Comparison of ENCODE assay signal across 19 cellular contexts in genomic region chr12:48712209-48712608, GRCh38. TPM values are rescaled to one million over a fixed set of nuclear protein-coding genes. Genes with fewer than 3 reads are reported as not detected.
A peak's percentile ranks its signal among the peaks of the same experiment; 100 is the strongest.
DNase-seq lines count a peak whose midpoint lies in the region; ATAC-seq, FAIRE-seq and TF ChIP-seq lines count a peak whose summit lies in the region.
"Had no signal": no experiment of that assay in that cellular context is flagged by ENCODE, and none has a peak within 500 bp of the region (broad histone marks: within the 10 kb centered on the region; RNA-seq: fewer than 3 reads in every experiment).

No MANE protein-coding gene starts in this region.

- no peak overlapping the region for H3K9ac ChIP-seq in Karpas-422 (ENCODE audit: low read length)
- H3K9ac ChIP-seq: BLaER1 had no signal

- POLR2A ChIA-PET in OCI-LY7 (lab: Charles Lee) (interaction anchor here (0.7 to 1.1 kb wide), 3 partner anchors 9 to 114 kb away, joined by 3 to 7 read pairs (median 5); no protein-coding TSS in a partner anchor), WTC11 (lab: Charles Lee) (no interaction called here)

- H3K36me3 ChIP-seq in right atrium auricular region (peaks cover 43% of the 10 kb centered on the region), OCI-LY7 (ENCODE audit: insufficient read depth, low read length) (peaks cover 76% of the 10 kb centered on the region), Karpas-422 (ENCODE audit: insufficient read depth, low read length) (peaks cover 36% of the 10 kb centered on the region; the same call in 1 of the 2 replicates), heart right ventricle (peaks cover 0 to 79% (median 22%) of the 10 kb centered on the region in 9 donors)

- H3K27me3 ChIP-seq in right atrium auricular region (no peaks in the 10 kb centered on the region), Karpas-422 (ENCODE audit: low read length) (no peaks in the 10 kb centered on the region), heart right ventricle (no peaks in the 10 kb centered on the region)
- H3K27me3 ChIP-seq: BLaER1 had no signal

- H3K9me2 ChIP-seq in OCI-LY7 (ENCODE audit: insufficient read depth, low read length) = no peaks in the 10 kb centered on the region
- H3K9me2 ChIP-seq in Karpas-422 (replicated peaks; ENCODE audit: insufficient read depth, low read length) = no peaks in the 10 kb centered on the region

- H3K4me3 ChIP-seq in right atrium auricular region = no peak overlapping the region
- H3K4me3 ChIP-seq in OCI-LY7 (ENCODE audit: low read depth, low read length, poor library complexity, severe bottlenecking) = no peak overlapping the region
- H3K4me3 ChIP-seq in Karpas-422 (ENCODE audit: low read length) = no peak overlapping the region
- no peak overlapping the region for H3K4me3 ChIP-seq in heart right ventricle
- H3K4me3 ChIP-seq: BLaER1, GM23338 had no signal

- no peaks in the 10 kb centered on the region for H3K27me3 Mint-ChIP-seq in WTC11 (ENCODE audit: low read depth)
- H3K27me3 Mint-ChIP-seq: CD4-positive, alpha-beta memory T cell had no signal

- no peak overlapping the region for H3K27ac Mint-ChIP-seq in WTC11
- H3K27ac Mint-ChIP-seq: GM23338 had no signal

- peaks cover 91% of the 10 kb centered on the region for H3K79me2 ChIP-seq in OCI-LY7 (ENCODE audit: insufficient read depth, low read depth, low read length)
- H3K79me2 ChIP-seq in Karpas-422 (ENCODE audit: low read length) = peaks cover 87% of the 10 kb centered on the region

- DNase-seq in right atrium auricular region (ENCODE audit: low spot score) = peak; percentile 38
- no peak for DNase-seq in left ventricle myocardium superior
- DNase-seq in OCI-LY7 (ENCODE audit: low spot score) = peak; percentile 12
- no peak for DNase-seq in WTC11 (ENCODE audit: low spot score)
- no peak for DNase-seq in Karpas-422
- no peak for DNase-seq in heart right ventricle
- DNase-seq: 8988T; CD4-positive, alpha-beta memory T cell; DMS153; HCEC 1CT; IMR-90 had no signal

- WGBS in heart right ventricle, 2 donors = 96 to 99% methylated on average over 10 of the region's 10 CpGs

- no peak overlapping the region for H3K4me3 Mint-ChIP-seq in WTC11
- H3K4me3 Mint-ChIP-seq: CD14-positive monocyte, GM23338 had no signal

- no peak for TF ChIP-seq CTCF in right atrium auricular region (IDR thresholded peaks at IDR 0.05)
- no peak for TF ChIP-seq CTCF in OCI-LY7 (conservative IDR thresholded peaks at IDR 0.05; ENCODE audit: low read length)
- no peak for TF ChIP-seq CTCF in WTC11 (IDR thresholded peaks at IDR 0.05)
- TF ChIP-seq CTCF in heart right ventricle (IDR thresholded peaks at IDR 0.05) = no peak

- H3K9me3 Mint-ChIP-seq in WTC11 = no peaks in the 10 kb centered on the region
- H3K9me3 Mint-ChIP-seq: CD14-positive monocyte, GM23338 had no signal

- H4K20me1 ChIP-seq in OCI-LY7 (ENCODE audit: insufficient read depth, low read length) (peaks cover 7% of the 10 kb centered on the region; the same call in 1 of the 2 replicates), Karpas-422 (ENCODE audit: insufficient read depth, low read depth, low read length) (peaks cover 8% of the 10 kb centered on the region)

- no peak overlapping the region for H3K4me2 ChIP-seq in OCI-LY7 (ENCODE audit: low read length)
- no peak overlapping the region for H3K4me2 ChIP-seq in Karpas-422 (ENCODE audit: low read depth, low read length, poor library complexity, severe bottlenecking)
- H3K4me2 ChIP-seq: BLaER1, GM23338 had no signal

- BruUV-seq in OCI-LY7 (replicated peaks; lab: Mats Ljungman, UMichigan) = no TSS peak

- ATAC-seq in left ventricle myocardium superior = no peak
- no peak for ATAC-seq in WTC11
- no peak for ATAC-seq in heart right ventricle
- ATAC-seq: GM23338 had no signal

- CTCF ChIA-PET in OCI-LY7 (lab: Charles Lee; ENCODE audit: unreplicated experiment) = no interaction called here
- CTCF ChIA-PET in WTC11 (lab: Charles Lee) = no interaction called here

- no peak overlapping the region for H2AFZ ChIP-seq in OCI-LY7 (ENCODE audit: low read length)
- no peak overlapping the region for H2AFZ ChIP-seq in Karpas-422 (ENCODE audit: low read length)
- H2AFZ ChIP-seq: GM23338 had no signal

- no peak overlapping the region for H3K27ac ChIP-seq in right atrium auricular region
- H3K27ac ChIP-seq in OCI-LY7 (ENCODE audit: low read depth, low read length, poor library complexity, severe bottlenecking) = no peak overlapping the region
- H3K27ac ChIP-seq in Karpas-422 (ENCODE audit: low read length) = no peak overlapping the region
- H3K27ac ChIP-seq in heart right ventricle = no peak overlapping the region
- H3K27ac ChIP-seq: BLaER1 had no signal

- intact Hi-C loops in left ventricle myocardium superior (cut with micrococcal nuclease) = no loop called here
- intact Hi-C loops in OCI-LY7 (cut with micrococcal nuclease; ENCODE audit: unreplicated experiment) = no loop called here
- intact Hi-C loops in heart right ventricle (cut with DNase I) = no loop called here

- peaks cover 12% of the 10 kb centered on the region for H3K4me1 Mint-ChIP-seq in WTC11

- FAIRE-seq in islet of Langerhans (lab: Jason Lieb, UNC) = peak; percentile 56
- FAIRE-seq: G401.6, GM12891, H54, HTR-8/SVneo had no signal

- H3K9me3 ChIP-seq in right atrium auricular region = no peaks in the 10 kb centered on the region
- peaks cover 4% of the 10 kb centered on the region; the same call in 1 of the 2 replicates for H3K9me3 ChIP-seq in OCI-LY7 (ENCODE audit: low read length)
- H3K9me3 ChIP-seq in Karpas-422 (ENCODE audit: low read length) = no peaks in the 10 kb centered on the region
- no peaks in the 10 kb centered on the region for H3K9me3 ChIP-seq in heart right ventricle
- H3K9me3 ChIP-seq: BLaER1 had no signal

- peaks cover 32% of the 10 kb centered on the region for H3K36me3 Mint-ChIP-seq in WTC11

- H3K4me1 ChIP-seq in right atrium auricular region (peaks cover 0 to 48% of the 10 kb centered on the region in 2 donors), OCI-LY7 (ENCODE audit: insufficient read depth, low read length, poor library complexity, severe bottlenecking) (peaks cover 24% of the 10 kb centered on the region), Karpas-422 (ENCODE audit: low read length) (peaks cover 20% of the 10 kb centered on the region), heart right ventricle (peaks cover 10 to 66% (median 32%) of the 10 kb centered on the region in 9 donors)

TF ChIP-seq in WTC11, 78 proteins besides CTCF, POLR2A, EP300 and RAD21 (continues in another document):
- TF ChIP-seq, protein P1, sequence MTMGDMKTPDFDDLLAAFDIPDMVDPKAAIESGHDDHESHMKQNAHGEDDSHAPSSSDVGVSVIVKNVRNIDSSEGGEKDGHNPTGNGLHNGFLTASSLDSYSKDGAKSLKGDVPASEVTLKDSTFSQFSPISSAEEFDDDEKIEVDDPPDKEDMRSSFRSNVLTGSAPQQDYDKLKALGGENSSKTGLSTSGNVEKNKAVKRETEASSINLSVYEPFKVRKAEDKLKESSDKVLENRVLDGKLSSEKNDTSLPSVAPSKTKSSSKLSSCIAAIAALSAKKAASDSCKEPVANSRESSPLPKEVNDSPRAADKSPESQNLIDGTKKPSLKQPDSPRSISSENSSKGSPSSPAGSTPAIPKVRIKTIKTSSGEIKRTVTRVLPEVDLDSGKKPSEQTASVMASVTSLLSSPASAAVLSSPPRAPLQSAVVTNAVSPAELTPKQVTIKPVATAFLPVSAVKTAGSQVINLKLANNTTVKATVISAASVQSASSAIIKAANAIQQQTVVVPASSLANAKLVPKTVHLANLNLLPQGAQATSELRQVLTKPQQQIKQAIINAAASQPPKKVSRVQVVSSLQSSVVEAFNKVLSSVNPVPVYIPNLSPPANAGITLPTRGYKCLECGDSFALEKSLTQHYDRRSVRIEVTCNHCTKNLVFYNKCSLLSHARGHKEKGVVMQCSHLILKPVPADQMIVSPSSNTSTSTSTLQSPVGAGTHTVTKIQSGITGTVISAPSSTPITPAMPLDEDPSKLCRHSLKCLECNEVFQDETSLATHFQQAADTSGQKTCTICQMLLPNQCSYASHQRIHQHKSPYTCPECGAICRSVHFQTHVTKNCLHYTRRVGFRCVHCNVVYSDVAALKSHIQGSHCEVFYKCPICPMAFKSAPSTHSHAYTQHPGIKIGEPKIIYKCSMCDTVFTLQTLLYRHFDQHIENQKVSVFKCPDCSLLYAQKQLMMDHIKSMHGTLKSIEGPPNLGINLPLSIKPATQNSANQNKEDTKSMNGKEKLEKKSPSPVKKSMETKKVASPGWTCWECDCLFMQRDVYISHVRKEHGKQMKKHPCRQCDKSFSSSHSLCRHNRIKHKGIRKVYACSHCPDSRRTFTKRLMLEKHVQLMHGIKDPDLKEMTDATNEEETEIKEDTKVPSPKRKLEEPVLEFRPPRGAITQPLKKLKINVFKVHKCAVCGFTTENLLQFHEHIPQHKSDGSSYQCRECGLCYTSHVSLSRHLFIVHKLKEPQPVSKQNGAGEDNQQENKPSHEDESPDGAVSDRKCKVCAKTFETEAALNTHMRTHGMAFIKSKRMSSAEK (CRISPR knock-in tag; IDR thresholded peaks at IDR 0.05; ENCODE audit: borderline replicate concordance) = no peak
- TF ChIP-seq, protein P2, sequence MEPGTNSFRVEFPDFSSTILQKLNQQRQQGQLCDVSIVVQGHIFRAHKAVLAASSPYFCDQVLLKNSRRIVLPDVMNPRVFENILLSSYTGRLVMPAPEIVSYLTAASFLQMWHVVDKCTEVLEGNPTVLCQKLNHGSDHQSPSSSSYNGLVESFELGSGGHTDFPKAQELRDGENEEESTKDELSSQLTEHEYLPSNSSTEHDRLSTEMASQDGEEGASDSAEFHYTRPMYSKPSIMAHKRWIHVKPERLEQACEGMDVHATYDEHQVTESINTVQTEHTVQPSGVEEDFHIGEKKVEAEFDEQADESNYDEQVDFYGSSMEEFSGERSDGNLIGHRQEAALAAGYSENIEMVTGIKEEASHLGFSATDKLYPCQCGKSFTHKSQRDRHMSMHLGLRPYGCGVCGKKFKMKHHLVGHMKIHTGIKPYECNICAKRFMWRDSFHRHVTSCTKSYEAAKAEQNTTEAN (CRISPR knock-in tag; IDR thresholded peaks at IDR 0.05) = no peak

RNA-seq across cellular contexts. Expression of gene CCNT1, which starts 4.3 kb away (rescaled TPM):
- total RNA-seq in right atrium auricular region (10 to 100 TPM; 12.5 to 16.2 TPM), left ventricle myocardium superior (16.5 TPM), OCI-LY7 (2022) (57.7 and 59.1 TPM in 2 replicates), WTC11 (2021) (34.3 to 42.0 TPM (median 41.8 TPM) in 3 replicates), heart right ventricle (10 to 100 TPM; 17.6 to 27.2 (median 23.0) TPM)
- 23.6 and 30.9 TPM in 2 replicates for total RNA-seq in OCI-LY7 (2014; rRNA removed; shearing (Covaris generic))
- 39.2 and 40.9 TPM in 2 replicates for total RNA-seq in Karpas-422 (2014; rRNA removed; shearing (Covaris generic); ENCODE audit: low replicate concordance)
- 1 to 10 TPM; 2.7 to 4.0 TPM for polyA plus RNA-seq in heart right ventricle

RNA-seq across cellular contexts. Expression of gene KANSL2, which starts 30.2 kb away (rescaled TPM):
- total RNA-seq in right atrium auricular region (10 to 100 TPM; 17.4 to 38.4 TPM), left ventricle myocardium superior (22.4 TPM), OCI-LY7 (2022) (52.5 and 52.7 TPM in 2 replicates), WTC11 (2021) (38.4 to 48.1 TPM (median 41.1 TPM) in 3 replicates), heart right ventricle (10 to 100 TPM; 17.3 to 30.7 (median 20.7) TPM)
- total RNA-seq in OCI-LY7 (2014; rRNA removed; shearing (Covaris generic)) = 47.1 and 58.5 TPM in 2 replicates
- total RNA-seq in Karpas-422 (2014; rRNA removed; shearing (Covaris generic); ENCODE audit: low replicate concordance) = 33.9 and 56.9 TPM in 2 replicates
- 10 to 100 TPM; 24.2 to 36.4 TPM for polyA plus RNA-seq in heart right ventricle

Comparison
In these comparisons a context has a peak if more than half of its experiments do, and no peak if none do; other contexts are left out.
1. DNase-seq: peak in right atrium auricular region (single experiment) and OCI-LY7 (single experiment); none in left ventricle myocardium superior (single experiment), WTC11 (single experiment), Karpas-422 (single experiment) and heart right ventricle (0 of 2).